8 cellular contexts compared by ENCODE assay signal in genomic region chr14:23640524-23641141, GRCh38. TPM values are rescaled to one million over a fixed set of nuclear protein-coding genes. Genes with fewer than 3 reads are reported as not detected.
DNase-seq lines count a peak whose midpoint lies in the region; ATAC-seq and TF ChIP-seq lines count a peak whose summit lies in the region.

No MANE protein-coding gene starts in this region.

- ATAC-seq in body of pancreas (peak; percentile 45), HG02642 (IDR thresholded peaks at IDR 0.05; ENCODE audit: poor library complexity, unreplicated experiment) (no peak), GM21717 (IDR thresholded peaks at IDR 0.05; ENCODE audit: unreplicated experiment) (no peak), GM18907 (IDR thresholded peaks at IDR 0.05; ENCODE audit: unreplicated experiment) (no peak)

- H3K4me3 ChIP-seq in body of pancreas (no peak overlapping the region), liver (ENCODE audit: low read depth in 1 of 3, low read length in 3 of 3) (no peak overlapping the region)

- no peaks in the 10 kb centered on the region for H3K27me3 ChIP-seq in body of pancreas
- H3K27me3 ChIP-seq in liver (ENCODE audit: control insufficient read depth in 4 of 4, insufficient read depth in 4 of 4, low read length in 3 of 4), result no peaks in the 10 kb centered on the region

- TF ChIP-seq CTCF in body of pancreas (IDR thresholded peaks at IDR 0.05) (no peak), liver (IDR thresholded peaks at IDR 0.05; ENCODE audit: low read depth, low read length, missing input control) (no peak)

- DNase-seq in COR-L47 (lab: John Stamatoyannopoulos, UW) (peak; percentile 43), NCI-H2029 (lab: John Stamatoyannopoulos, UW) (peak; percentile 78), body of pancreas (peak in 2 of 4 donors; percentile 27 to 37)
- DNase-seq in stimulated activated CD4-positive, alpha-beta T cell treated with anti-CD3 and anti-CD28 coated beads, Interleukin-4, amount 100 ng/mL, for 4 hours, result no peak

- WGBS in body of pancreas, 2 donors, result 67 to 84% methylated on average over 5 of the region's 5 CpGs
- 80% methylated on average over 5 of the region's 5 CpGs for WGBS in liver

- no peak overlapping the region for H3K27ac ChIP-seq in body of pancreas
- H3K27ac ChIP-seq in liver (ENCODE audit: low read depth in 1 of 2, low read length in 2 of 2), result no peak overlapping the region

- no peak overlapping the region for H3K9ac ChIP-seq in liver (ENCODE audit: low read depth in 1 of 2, low read length in 2 of 2)

- intact Hi-C loops in body of pancreas (cut with DNase I), result loop anchor here (10.0 kb wide), 1 partner anchor 234 kb away; no protein-coding TSS in a partner anchor

- no peak for TF ChIP-seq RAD21 in liver (IDR thresholded peaks at IDR 0.05)

- no peak for TF ChIP-seq POLR2A in body of pancreas (IDR thresholded peaks at IDR 0.05)

- H3K9me3 ChIP-seq in body of pancreas (no peaks in the 10 kb centered on the region), liver (ENCODE audit: control insufficient read depth in 4 of 4, low read length in 3 of 4) (no peaks in the 10 kb centered on the region)

- H3K36me3 ChIP-seq in body of pancreas (replicated peaks in 1 of 2; ENCODE audit: insufficient read depth in 1 of 2, low read depth in 2 of 2) (no peaks in the 10 kb centered on the region), liver (ENCODE audit: control insufficient read depth in 4 of 4, insufficient read depth in 3 of 4, low read depth in 1 of 4, low read length in 3 of 4) (no peaks in the 10 kb centered on the region)

- peaks cover 5% of the 10 kb centered on the region for H3K4me1 ChIP-seq in body of pancreas
- H3K4me1 ChIP-seq in liver (ENCODE audit: control insufficient read depth in 4 of 4, insufficient read depth in 4 of 4, low read length in 3 of 4), result no peaks in the 10 kb centered on the region

TF ChIP-seq in liver, 16 proteins besides CTCF, POLR2A, EP300 and RAD21:
- TF ChIP-seq NR2F2 (IDR thresholded peaks at IDR 0.05), result peak; percentile 97
- no peak for TF ChIP-seq TAF1 (conservative IDR thresholded peaks at IDR 0.05)
- peak; percentile 22 for TF ChIP-seq SP1 (IDR thresholded peaks at IDR 0.05)

RNA-seq across cellular contexts. Expression of gene DHRS2, which starts 4.5 kb away (rescaled TPM):
- total RNA-seq in body of pancreas, result 1 to 10 TPM; 1.3 to 3.3 TPM
- total RNA-seq in liver, result 1 to 10 TPM in 1 of 2 donors, under 1 TPM in 1; 0.56 to 1.0 TPM
- under 1 TPM; 0.33 to 0.68 TPM for polyA plus RNA-seq in liver

Comparison
In these comparisons a context has a peak if more than half of its experiments do, and no peak if none do; other contexts are left out.
1. DNase-seq: peak in COR-L47 (single experiment) and NCI-H2029 (single experiment); none in stimulated activated CD4-positive, alpha-beta T cell treated with anti-CD3 and anti-CD28 coated beads, Interleukin-4, amount 100 ng/mL, for 4 hours (0 of 2).